Comparison of ENCODE assay signal across 25 cellular contexts in genomic region chr7:395643-396042, GRCh38.
"Had no signal": no experiment of that assay in that cellular context is flagged by ENCODE, and none has a peak within 500 bp of the region (broad histone marks: within the 10 kb centered on the region; RNA-seq: fewer than 3 reads in every experiment).

No MANE protein-coding gene starts in this region.

- H3K36me3 ChIP-seq: esophagus muscularis mucosa, gastroesophageal sphincter, heart left ventricle, lower lobe of right lung had no signal

- H2AFZ ChIP-seq: hepatocyte had no signal

- H3K4me3 ChIP-seq: coronary artery, dorsolateral prefrontal cortex, esophagus muscularis mucosa, gastroesophageal sphincter, heart left ventricle, hepatocyte, lower lobe of right lung, mucosa of descending colon had no signal

- H3K4me3 Mint-ChIP-seq: immature natural killer cell, mesothelial cell of epicardium had no signal

- FAIRE-seq: colon, endothelial cell of umbilical vein, frontal cortex, kidney had no signal

- H3K27me3 ChIP-seq: dorsolateral prefrontal cortex, esophagus muscularis mucosa, heart left ventricle, hepatocyte had no signal

- H3K79me2 ChIP-seq: hepatocyte had no signal

- DNase-seq: dermis blood vessel endothelial cell; dorsolateral prefrontal cortex; effector CD4-positive, alpha-beta T cell; effector memory CD4-positive, alpha-beta T cell; foreskin keratinocyte; heart left ventricle; hypothalamus; immature natural killer cell; islet precursor cell; kidney; kidney glomerular epithelial cell; left colon; left ventricle myocardium superior; lower lobe of right lung; mesenchymal stem cell; mucosa of descending colon had no signal

- H3K4me1 Mint-ChIP-seq: immature natural killer cell, mesothelial cell of epicardium had no signal

- H3K4me2 ChIP-seq: hepatocyte had no signal

- H3K4me1 ChIP-seq: esophagus muscularis mucosa, gastroesophageal sphincter, heart left ventricle, lower lobe of right lung had no signal

- ATAC-seq: foreskin keratinocyte, gastroesophageal sphincter, heart left ventricle, left colon, left lobe of liver, left ventricle myocardium superior, lower lobe of right lung, mucosa of descending colon had no signal

- H3K27ac Mint-ChIP-seq: immature natural killer cell, mesothelial cell of epicardium had no signal

- H3K27ac ChIP-seq: coronary artery, dorsolateral prefrontal cortex, esophagus muscularis mucosa, foreskin keratinocyte, gastroesophageal sphincter, heart left ventricle, hepatocyte, lower lobe of right lung had no signal
